Comparison of ENCODE assay signal across 37 cellular contexts in genomic region chr11:36638586-36638985, GRCh38. TPM values are rescaled to one million over a fixed set of nuclear protein-coding genes. Genes with fewer than 3 reads are reported as not detected.
"Had no signal": no experiment of that assay in that cellular context is flagged by ENCODE, and none has a peak within 500 bp of the region (broad histone marks: within the 10 kb centered on the region; RNA-seq: fewer than 3 reads in every experiment).

No MANE protein-coding gene starts in this region.

- H3K9me3 ChIP-seq: neutrophil, ovary, prostate gland, right atrium auricular region, right lobe of liver, stomach, upper lobe of right lung had no signal

- FAIRE-seq: islet of Langerhans, kidney, urothelium cell line had no signal

- H3K36me3 Mint-ChIP-seq: immature natural killer cell; naive B cell; natural killer cell; stimulated activated memory B cell treated with anti-CD40 and anti-IgM and Interleukin-4, amounts not matched to agents 10 μg/mL and 1 μg/mL and 100 μg/mL, for 72 hours had no signal

- H3K4me3 Mint-ChIP-seq: immature natural killer cell; mesothelial cell of epicardium; naive B cell; natural killer cell; nephron progenitor cell; neural progenitor cell; stimulated activated memory B cell treated with anti-CD40 and anti-IgM and Interleukin-4, amounts not matched to agents 10 μg/mL and 1 μg/mL and 100 μg/mL, for 72 hours had no signal

- H3K36me3 ChIP-seq: neural progenitor cell, neutrophil, ovary, prostate gland, right atrium auricular region, upper lobe of right lung had no signal

- H3K4me3 ChIP-seq: heart left ventricle, left ventricle myocardium inferior, lung, neural progenitor cell, ovary, prostate gland, right atrium auricular region, right lobe of liver, smooth muscle cell, stomach, upper lobe of right lung had no signal

- H3K9me3 Mint-ChIP-seq: natural killer cell; stimulated activated memory B cell treated with anti-CD40 and anti-IgM and Interleukin-4, amounts not matched to agents 10 μg/mL and 1 μg/mL and 100 μg/mL, for 72 hours had no signal

- DNase-seq: heart left ventricle; hypothalamus; immature natural killer cell; kidney; left colon; left ventricle myocardium inferior; mesendoderm; naive B cell; natural killer cell; nephron progenitor cell; occipital lobe; ovary; posterior cingulate gyrus; right lobe of liver; stimulated activated CD4-positive, alpha-beta T cell treated with anti-CD3 and anti-CD28 coated beads, Interleukin-1b, Interleukin-23, amount 100 ng/mL, for 48 hours; stimulated activated CD4-positive, alpha-beta T cell treated with anti-CD3 and anti-CD28 coated beads, Interleukin-2, amount 100 ng/mL, for 48 hours; stimulated activated CD4-positive, alpha-beta T cell treated with anti-CD3 and anti-CD28 coated beads, Interleukin-4, amount 100 ng/mL, for 4 hours; stimulated activated CD8-positive, alpha-beta memory T cell treated with anti-CD3 and anti-CD28 coated beads, Interleukin-4, amount 100 ng/mL, for 48 hours; stimulated activated naive CD8-positive, alpha-beta T cell treated with anti-CD3 and anti-CD28 coated beads, Interleukin-15, Interleukin-2, amounts not matched to agents 100 U/mL and 50 U/mL, for 24 hours; stomach; trophoblast cell; upper lobe of right lung had no signal

- H3K27me3 ChIP-seq: heart left ventricle, neural progenitor cell, neutrophil, ovary, right atrium auricular region, right lobe of liver, stomach, upper lobe of right lung had no signal

- H3K4me1 ChIP-seq: neural progenitor cell, right atrium auricular region, right lobe of liver, upper lobe of right lung had no signal

- H3K27ac Mint-ChIP-seq: immature natural killer cell; mesothelial cell of epicardium; naive B cell; natural killer cell; nephron progenitor cell; stimulated activated memory B cell treated with anti-CD40 and anti-IgM and Interleukin-4, amounts not matched to agents 10 μg/mL and 1 μg/mL and 100 μg/mL, for 72 hours had no signal

- H3K4me1 Mint-ChIP-seq: immature natural killer cell; mesothelial cell of epicardium; naive B cell; natural killer cell; neural progenitor cell; stimulated activated memory B cell treated with anti-CD40 and anti-IgM and Interleukin-4, amounts not matched to agents 10 μg/mL and 1 μg/mL and 100 μg/mL, for 72 hours had no signal

- ATAC-seq: heart left ventricle; left colon; natural killer cell; stimulated activated memory B cell treated with anti-CD40 and anti-IgM and Interleukin-4, amounts not matched to agents 10 μg/mL and 1 μg/mL and 100 μg/mL, for 72 hours; stimulated activated naive CD8-positive, alpha-beta T cell treated with anti-CD3 and anti-CD28 coated beads, Interleukin-15, Interleukin-2, amounts not matched to agents 100 U/mL and 50 U/mL, for 24 hours; upper lobe of right lung had no signal

- H3K9ac ChIP-seq: neural progenitor cell had no signal

- H3K27ac ChIP-seq: left ventricle myocardium inferior, neural progenitor cell, neutrophil, ovary, prostate gland, right atrium auricular region, right lobe of liver, stomach, upper lobe of right lung had no signal

RNA-seq across cellular contexts. Expression of gene RAG2, which starts 40.5 kb away (rescaled TPM):
- total RNA-seq: heart left ventricle, kidney, left colon, left ventricle myocardium inferior, lower leg skin, lung, mesothelial cell of epicardium, mononuclear cell, natural killer cell, occipital lobe, ovary, prostate gland, right atrium auricular region, right lobe of liver, skeletal muscle tissue, smooth muscle cell, subcutaneous adipose tissue, temporal lobe, upper lobe of right lung had no signal
- polyA plus RNA-seq: heart left ventricle, immature natural killer cell, lung, ovary, smooth muscle cell, stomach had no signal
